In the genomic region with DNA sequence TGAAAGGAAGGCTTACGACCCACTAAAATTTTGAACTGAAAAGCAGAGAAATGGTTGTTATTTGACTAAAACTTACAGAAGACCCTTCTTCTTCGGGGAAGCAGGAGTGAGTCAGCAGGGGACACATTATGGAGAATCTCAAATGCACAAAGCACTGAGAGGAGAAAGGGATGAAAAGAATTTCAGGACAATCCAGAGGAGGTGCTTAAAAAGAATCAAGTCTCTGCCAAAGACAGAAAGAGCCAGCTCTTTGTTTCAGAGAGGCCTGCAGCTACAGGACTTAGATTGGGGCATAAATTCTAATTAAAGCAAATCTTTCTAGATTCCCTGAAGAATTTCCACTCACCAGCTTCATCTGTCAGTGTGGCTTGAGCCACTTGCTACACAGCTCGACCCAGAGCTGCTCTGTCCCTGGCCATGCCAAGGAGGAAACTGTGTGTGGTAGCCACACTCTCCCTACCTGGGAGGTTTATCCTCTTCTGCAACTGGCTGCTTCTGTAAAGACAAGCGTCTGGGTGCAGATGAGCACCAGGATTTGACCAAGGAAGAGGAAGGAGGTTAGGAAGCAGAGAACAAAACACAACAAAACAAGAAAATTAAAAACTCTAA, we compare ENCODE assay signal across 17 cellular contexts.
DNase-seq lines count a peak whose midpoint lies in the region; ATAC-seq, FAIRE-seq and TF ChIP-seq lines count a peak whose summit lies in the region.
"Had no signal": no experiment of that assay in that cellular context is flagged by ENCODE, and none has a peak within 500 bp of the region (broad histone marks: within the 10 kb centered on the region; RNA-seq: fewer than 3 reads in every experiment).

No MANE protein-coding gene starts in this region.

- DNase-seq in fibroblast of the aortic adventitia (ENCODE audit: low read depth) (peak; percentile 31), nephron progenitor cell (no peak), HTR-8/SVneo (ENCODE audit: insufficient read length, low spot score) (no peak), hepatic stellate cell (ENCODE audit: low spot score) (no peak)
- DNase-seq: activated effector memory CD4-positive, alpha-beta T cell treated with Interleukin-2 at 50 U/mL for 16 hours; CD8-positive, alpha-beta T cell; NCI-H1930; NCI-H526; stimulated activated CD4-positive, alpha-beta T cell treated with anti-CD3 and anti-CD28 coated beads, Interleukin-12 subunit alpha, Interleukin-12 subunit beta, amount 100 ng/mL, for 4 hours had no signal

- H4K20me1 ChIP-seq in BLaER1 (no peaks in the 10 kb centered on the region), KMS-11 (ENCODE audit: insufficient read depth) (no peaks in the 10 kb centered on the region)

- H3K4me1 ChIP-seq in BLaER1 (peaks cover 17% of the 10 kb centered on the region), KMS-11 (ENCODE audit: low read depth, poor library complexity, severe bottlenecking) (peaks cover 20% of the 10 kb centered on the region)
- H3K4me1 ChIP-seq: parathyroid adenoma had no signal

- FAIRE-seq in HTR-8/SVneo (lab: Jason Lieb, UNC): no peak
- FAIRE-seq: colon, islet of Langerhans had no signal

- H3K27ac Mint-ChIP-seq in nephron progenitor cell: peak overlapping the region; percentile 99
- H3K27ac Mint-ChIP-seq: CD8-positive, alpha-beta T cell; stimulated activated memory B cell treated with anti-CD40 and anti-IgM and Interleukin-4, amounts not matched to agents 10 μg/mL and 1 μg/mL and 100 μg/mL, for 72 hours had no signal

- peak overlapping the region; percentile 57 for H3K4me3 Mint-ChIP-seq in nephron progenitor cell
- H3K4me3 Mint-ChIP-seq: CD8-positive, alpha-beta T cell; stimulated activated memory B cell treated with anti-CD40 and anti-IgM and Interleukin-4, amounts not matched to agents 10 μg/mL and 1 μg/mL and 100 μg/mL, for 72 hours had no signal

- peaks cover 5% of the 10 kb centered on the region for H3K27me3 Mint-ChIP-seq in nephron progenitor cell (ENCODE audit: low read depth, poor library complexity)
- H3K27me3 Mint-ChIP-seq: stimulated activated memory B cell treated with anti-CD40 and anti-IgM and Interleukin-4, amounts not matched to agents 10 μg/mL and 1 μg/mL and 100 μg/mL, for 72 hours had no signal

- TF ChIP-seq CTCF in KMS-11 (conservative IDR thresholded peaks at IDR 0.05; ENCODE audit: low read depth, low read length): no peak
- no peak for TF ChIP-seq CTCF in fibroblast of the aortic adventitia (IDR thresholded peaks at IDR 0.05; ENCODE audit: insufficient read depth, low read length)
- TF ChIP-seq CTCF in nephron progenitor cell (IDR thresholded peaks at IDR 0.05): no peak

- no peaks in the 10 kb centered on the region for H3K79me2 ChIP-seq in KMS-11 (ENCODE audit: insufficient read depth, low read depth)
- H3K79me2 ChIP-seq: parathyroid adenoma had no signal

- peaks cover 63% of the 10 kb centered on the region for H3K4me1 Mint-ChIP-seq in nephron progenitor cell
- H3K4me1 Mint-ChIP-seq: stimulated activated memory B cell treated with anti-CD40 and anti-IgM and Interleukin-4, amounts not matched to agents 10 μg/mL and 1 μg/mL and 100 μg/mL, for 72 hours had no signal

- H3K36me3 Mint-ChIP-seq in nephron progenitor cell (ENCODE audit: low read depth): peaks cover 19% of the 10 kb centered on the region
- H3K36me3 Mint-ChIP-seq: CD8-positive, alpha-beta T cell; stimulated activated memory B cell treated with anti-CD40 and anti-IgM and Interleukin-4, amounts not matched to agents 10 μg/mL and 1 μg/mL and 100 μg/mL, for 72 hours had no signal

- no peaks in the 10 kb centered on the region for H3K27me3 ChIP-seq in BLaER1
- no peaks in the 10 kb centered on the region for H3K27me3 ChIP-seq in KMS-11 (ENCODE audit: insufficient read depth, low read depth)

- H3K4me2 ChIP-seq in BLaER1: peak overlapping the region; percentile 47
- H3K4me2 ChIP-seq in KMS-11: peak overlapping the region; percentile 43

- H3K9me3 Mint-ChIP-seq in nephron progenitor cell: peaks cover 36% of the 10 kb centered on the region
- H3K9me3 Mint-ChIP-seq: stimulated activated memory B cell treated with anti-CD40 and anti-IgM and Interleukin-4, amounts not matched to agents 10 μg/mL and 1 μg/mL and 100 μg/mL, for 72 hours had no signal

- no peaks in the 10 kb centered on the region for H3K36me3 ChIP-seq in BLaER1
- H3K36me3 ChIP-seq in KMS-11 (ENCODE audit: insufficient read depth): no peaks in the 10 kb centered on the region

- peak overlapping the region; percentile 29; the same call in 1 of the 2 replicates for H3K27ac ChIP-seq in BLaER1
- peak overlapping the region; percentile 35; the same call in 1 of the 2 replicates for H3K27ac ChIP-seq in KMS-11
- H3K27ac ChIP-seq: parathyroid adenoma had no signal

- peaks cover 18% of the 10 kb centered on the region for H3K9me3 ChIP-seq in BLaER1

- H3K4me3 ChIP-seq in BLaER1 (no peak overlapping the region), KMS-11 (IDR thresholded peaks at IDR 0.05; ENCODE audit: insufficient read depth, low read depth, low read length) (no peak overlapping the region), fibroblast of the aortic adventitia (ENCODE audit: low read depth, low read length) (no peak overlapping the region)

- no peak overlapping the region for H3K9ac ChIP-seq in BLaER1
- H3K9ac ChIP-seq in KMS-11: no peak overlapping the region
- H3K9ac ChIP-seq: parathyroid adenoma had no signal

- ATAC-seq in HG03442 (IDR thresholded peaks at IDR 0.05; ENCODE audit: unreplicated experiment) (no peak), HG03175 (IDR thresholded peaks at IDR 0.05; ENCODE audit: unreplicated experiment) (no peak)
- ATAC-seq: CD8-positive, alpha-beta T cell; stimulated activated memory B cell treated with anti-CD40 and anti-IgM and Interleukin-4, amounts not matched to agents 10 μg/mL and 1 μg/mL and 100 μg/mL, for 72 hours had no signal

- H2AFZ ChIP-seq in KMS-11 (ENCODE audit: low read depth): peak overlapping the region; percentile 56; the same call in 1 of the 2 replicates
- H2AFZ ChIP-seq: parathyroid adenoma had no signal
